In genomic region chr21:29151937-29152336, GRCh38 we compare ENCODE assay signal across 1 cellular context.
TF ChIP-seq lines count a peak whose summit lies in the region.

No MANE protein-coding gene starts in this region.

TF ChIP-seq in IMR-90, 13 proteins besides CTCF, POLR2A, EP300 and RAD21:
- TF ChIP-seq CEBPB (IDR thresholded peaks at IDR 0.05; ENCODE audit: low read depth, low read length) (no peak), FOS (IDR thresholded peaks at IDR 0.05; ENCODE audit: low read depth, low read length) (no peak), ELK1 (IDR thresholded peaks at IDR 0.05; ENCODE audit: borderline replicate concordance, low read depth, low read length) (no peak), RFX5 (IDR thresholded peaks at IDR 0.05; ENCODE audit: low read depth, low read length) (no peak), USF2 (IDR thresholded peaks at IDR 0.05; ENCODE audit: low read depth, low read length) (no peak)
